In the genomic region with DNA sequence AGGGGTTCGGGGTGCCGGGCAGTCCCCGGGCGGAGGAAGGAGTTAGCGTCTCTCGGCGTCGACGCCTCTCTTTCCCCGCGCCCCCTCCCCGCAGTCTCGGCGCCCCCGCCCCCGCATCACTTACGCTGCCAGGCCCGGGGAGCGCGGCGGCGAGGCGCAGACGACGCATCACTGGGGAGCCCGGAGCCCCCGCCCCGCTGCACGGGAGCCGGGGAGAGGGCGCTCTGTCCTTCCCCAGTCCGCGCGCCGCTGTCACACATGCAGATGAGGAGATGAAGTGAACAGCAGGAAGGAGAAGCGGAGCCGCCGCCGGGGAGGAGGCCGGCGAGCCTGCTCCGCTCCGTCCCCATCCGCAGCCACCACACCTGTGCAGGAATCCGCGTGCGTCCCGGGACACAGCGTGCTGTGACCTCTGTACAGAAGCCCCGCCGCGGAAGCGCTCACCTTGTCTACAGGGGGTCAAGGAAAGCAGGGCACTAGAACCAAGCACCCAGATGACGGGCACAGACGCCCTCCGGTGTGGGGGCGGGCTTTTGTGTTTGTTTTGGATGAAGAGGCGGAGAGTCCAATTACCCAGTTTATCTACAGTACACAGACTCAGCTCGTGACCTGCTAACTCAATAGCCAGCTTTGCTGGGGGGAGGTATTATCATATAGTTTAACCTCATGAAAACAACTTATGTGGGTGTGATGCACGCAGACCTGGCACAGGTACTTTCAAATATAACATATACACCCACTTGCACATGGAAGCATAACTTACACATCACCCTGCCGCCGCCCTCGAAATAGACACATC, we compare ENCODE assay signal across 8 cellular contexts. TPM values are rescaled to one million over a fixed set of nuclear protein-coding genes. Genes with fewer than 3 reads are reported as not detected.
DNase-seq lines count a peak whose midpoint lies in the region; TF ChIP-seq lines count a peak whose summit lies in the region.

No MANE protein-coding gene starts in this region.

- peaks cover 54% of the 10 kb centered on the region for H3K27me3 Mint-ChIP-seq in activated CD4-positive, alpha-beta T cell treated with anti-CD3 and anti-CD28 coated beads, Interleukin-2, amount 10 ng/mL, durations not matched to agents 7 days and 5 days
- peaks cover 57% of the 10 kb centered on the region for H3K27me3 Mint-ChIP-seq in mesothelial cell of epicardium (ENCODE audit: low read depth)
- H3K27me3 Mint-ChIP-seq in stimulated activated naive CD8-positive, alpha-beta T cell treated with anti-CD3 and anti-CD28 coated beads, Interleukin-15, Interleukin-2, amounts not matched to agents 100 ng/mL and 50 ng/mL, for 24 hours, result peaks cover 51% of the 10 kb centered on the region

- no peaks in the 10 kb centered on the region for H3K9me3 Mint-ChIP-seq in activated CD4-positive, alpha-beta T cell treated with anti-CD3 and anti-CD28 coated beads, Interleukin-2, amount 10 ng/mL, durations not matched to agents 7 days and 5 days
- no peaks in the 10 kb centered on the region for H3K9me3 Mint-ChIP-seq in mesothelial cell of epicardium
- H3K9me3 Mint-ChIP-seq in stimulated activated naive CD8-positive, alpha-beta T cell treated with anti-CD3 and anti-CD28 coated beads, Interleukin-15, Interleukin-2, amounts not matched to agents 100 ng/mL and 50 ng/mL, for 24 hours, result no peaks in the 10 kb centered on the region

- DNase-seq in NCI-H1105 (lab: John Stamatoyannopoulos, UW) (peak; percentile 31), dorsolateral prefrontal cortex (peak in 7 of 10 donors; percentile 29 to 73 (median 52)), mesothelial cell of epicardium (ENCODE audit: low spot score in 2 of 2, unreplicated experiment in 2 of 2) (peak; percentile 36 to 58), NCI-H446 (lab: John Stamatoyannopoulos, UW) (no peak), HT-29 (ENCODE audit: low spot score) (no peak), HPDE6-E6E7 (ENCODE audit: extremely low spot score) (no peak)
- peak; percentile 29 for DNase-seq in activated CD4-positive, alpha-beta T cell treated with anti-CD3 and anti-CD28 coated beads, Interleukin-2, amount 10 ng/mL, durations not matched to agents 7 days and 5 days

- no peak overlapping the region for H3K4me3 Mint-ChIP-seq in activated CD4-positive, alpha-beta T cell treated with anti-CD3 and anti-CD28 coated beads, Interleukin-2, amount 10 ng/mL, durations not matched to agents 7 days and 5 days
- peak overlapping the region; percentile 60 for H3K4me3 Mint-ChIP-seq in mesothelial cell of epicardium
- peak overlapping the region; percentile 33 for H3K4me3 Mint-ChIP-seq in stimulated activated naive CD8-positive, alpha-beta T cell treated with anti-CD3 and anti-CD28 coated beads, Interleukin-15, Interleukin-2, amounts not matched to agents 100 ng/mL and 50 ng/mL, for 24 hours

- H3K27ac ChIP-seq in dorsolateral prefrontal cortex, result peak overlapping the region in 24 of 59 donors; percentile 3 to 76 (median 48)

- CTCF ChIA-PET in activated CD4-positive, alpha-beta T cell treated with anti-CD3 and anti-CD28 coated beads, Interleukin-2, amount 10 ng/mL, durations not matched to agents 7 days and 5 days (lab: Charles Lee), result interaction anchor here (0.5 to 1.7 kb wide), 3 partner anchors 18 to 184 kb away, joined by 3 to 4 read pairs (median 3); no protein-coding TSS in a partner anchor

- peaks cover 0 to 19% (median 0%) of the 10 kb centered on the region in 45 donors for H3K27me3 ChIP-seq in dorsolateral prefrontal cortex

- peak overlapping the region; percentile 32 to 72 (median 58) for H3K4me3 ChIP-seq in dorsolateral prefrontal cortex

- H3K4me1 Mint-ChIP-seq in activated CD4-positive, alpha-beta T cell treated with anti-CD3 and anti-CD28 coated beads, Interleukin-2, amount 10 ng/mL, durations not matched to agents 7 days and 5 days, result peaks cover 6% of the 10 kb centered on the region
- peaks cover 11% of the 10 kb centered on the region for H3K4me1 Mint-ChIP-seq in mesothelial cell of epicardium
- peaks cover 18% of the 10 kb centered on the region for H3K4me1 Mint-ChIP-seq in stimulated activated naive CD8-positive, alpha-beta T cell treated with anti-CD3 and anti-CD28 coated beads, Interleukin-15, Interleukin-2, amounts not matched to agents 100 ng/mL and 50 ng/mL, for 24 hours (ENCODE audit: low read depth)

- POLR2A ChIA-PET in activated CD4-positive, alpha-beta T cell treated with anti-CD3 and anti-CD28 coated beads, Interleukin-2, amount 10 ng/mL, durations not matched to agents 7 days and 5 days (lab: Charles Lee), result no interaction called here

- TF ChIP-seq CTCF in dorsolateral prefrontal cortex (IDR thresholded peaks at IDR 0.05 in 54 of 56, conservative IDR thresholded peaks at IDR 0.05 in 2 of 56; ENCODE audit: low read depth in 1 of 56, partially characterized antibody in 56 of 56) (peak in 6 of 56 donors; percentile 4 to 33 (median 12)), mesothelial cell of epicardium (IDR thresholded peaks at IDR 0.05; ENCODE audit: unreplicated experiment) (no peak)

- H3K27ac Mint-ChIP-seq in activated CD4-positive, alpha-beta T cell treated with anti-CD3 and anti-CD28 coated beads, Interleukin-2, amount 10 ng/mL, durations not matched to agents 7 days and 5 days, result no peak overlapping the region
- no peak overlapping the region for H3K27ac Mint-ChIP-seq in mesothelial cell of epicardium
- no peak overlapping the region for H3K27ac Mint-ChIP-seq in stimulated activated naive CD8-positive, alpha-beta T cell treated with anti-CD3 and anti-CD28 coated beads, Interleukin-15, Interleukin-2, amounts not matched to agents 100 ng/mL and 50 ng/mL, for 24 hours

- intact Hi-C loops in dorsolateral prefrontal cortex (cut with DNase I), result no loop called here

- H3K36me3 Mint-ChIP-seq in activated CD4-positive, alpha-beta T cell treated with anti-CD3 and anti-CD28 coated beads, Interleukin-2, amount 10 ng/mL, durations not matched to agents 7 days and 5 days (ENCODE audit: low read depth), result no peaks in the 10 kb centered on the region
- no peaks in the 10 kb centered on the region for H3K36me3 Mint-ChIP-seq in mesothelial cell of epicardium
- H3K36me3 Mint-ChIP-seq in stimulated activated naive CD8-positive, alpha-beta T cell treated with anti-CD3 and anti-CD28 coated beads, Interleukin-15, Interleukin-2, amounts not matched to agents 100 ng/mL and 50 ng/mL, for 24 hours (ENCODE audit: low read depth), result no peaks in the 10 kb centered on the region

RNA-seq across cellular contexts. Expression of gene KLHDC8A, which starts 12.5 kb away (rescaled TPM):
- total RNA-seq in activated CD4-positive, alpha-beta T cell treated with anti-CD3 and anti-CD28 coated beads, Interleukin-2, amount 10 ng/mL, durations not matched to agents 7 days and 5 days, result not detected
- total RNA-seq in dorsolateral prefrontal cortex, result 10 to 100 TPM in 40 of 120 experiments, 1 to 10 TPM in 80; 3.8 to 21.1 (median 8.4) TPM
- total RNA-seq in mesothelial cell of epicardium, result 0.51 to 1.2 TPM (median 0.79 TPM) in 3 replicates
- total RNA-seq in HT-29 (2014; rRNA removed; shearing (Covaris generic)), result not detected in 2 replicates

RNA-seq across cellular contexts. Expression of gene NUAK2, which starts 22.7 kb away (rescaled TPM):
- total RNA-seq in activated CD4-positive, alpha-beta T cell treated with anti-CD3 and anti-CD28 coated beads, Interleukin-2, amount 10 ng/mL, durations not matched to agents 7 days and 5 days, result 10 to 100 TPM; 12.1 to 12.7 TPM
- total RNA-seq in dorsolateral prefrontal cortex (1 to 10 TPM in 102 of 120 experiments, under 1 TPM in 18; 0.55 to 5.2 (median 1.7) TPM), mesothelial cell of epicardium (5.7 to 6.2 TPM (median 5.8 TPM) in 3 replicates)
- 2.4 and 3.9 TPM in 2 replicates for total RNA-seq in HT-29 (2014; rRNA removed; shearing (Covaris generic))

Comparison
In these comparisons a context has a peak if more than half of its experiments do, and no peak if none do; other contexts are left out.
1. DNase-seq: peak in NCI-H1105 (single experiment), activated CD4-positive, alpha-beta T cell treated with anti-CD3 and anti-CD28 coated beads, Interleukin-2, amount 10 ng/mL, durations not matched to agents 7 days and 5 days (single experiment), dorsolateral prefrontal cortex (7 of 10) and mesothelial cell of epicardium (2 of 2); none in NCI-H446 (0 of 2), HT-29 (single experiment) and HPDE6-E6E7 (single experiment).